11 cellular contexts compared by ENCODE assay signal in the genomic region with DNA sequence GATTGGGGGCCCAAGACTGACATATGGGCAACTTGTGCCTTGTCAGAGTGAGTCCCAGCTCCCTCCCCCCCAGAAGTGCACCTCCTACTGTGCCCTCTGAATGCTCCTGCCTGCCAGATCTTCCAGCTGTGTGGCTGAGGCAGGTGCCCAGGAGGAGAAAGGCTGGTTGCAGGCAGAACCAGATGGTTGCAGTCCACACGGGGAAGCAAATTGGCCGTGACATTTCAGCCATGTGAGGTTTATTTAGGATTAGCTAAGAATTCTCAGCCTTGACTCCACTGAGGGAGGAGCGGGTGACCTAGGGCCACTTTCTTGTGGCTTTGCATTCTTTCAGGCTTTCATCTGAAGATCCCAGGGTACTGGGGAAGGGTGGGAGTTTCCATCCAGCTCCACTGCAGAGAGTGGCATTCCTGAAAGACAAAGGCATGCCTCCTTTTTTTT. TPM values are rescaled to one million over a fixed set of nuclear protein-coding genes. Genes with fewer than 3 reads are reported as not detected.
DNase-seq lines count a peak whose midpoint lies in the region; ATAC-seq, FAIRE-seq and TF ChIP-seq lines count a peak whose summit lies in the region.
"Had no signal": no experiment of that assay in that cellular context is flagged by ENCODE, and none has a peak within 500 bp of the region (broad histone marks: within the 10 kb centered on the region; RNA-seq: fewer than 3 reads in every experiment).

No MANE protein-coding gene starts in this region.

- no peak for TF ChIP-seq CTCF in kidney epithelial cell (IDR thresholded peaks at IDR 0.05; ENCODE audit: insufficient read depth, low read length, poor library complexity, severe bottlenecking)
- TF ChIP-seq CTCF in PC-3 (conservative IDR thresholded peaks at IDR 0.05; ENCODE audit: low read depth, low read length), result no peak
- TF ChIP-seq CTCF in prostate gland (IDR thresholded peaks at IDR 0.05), result no peak

- POLR2A ChIA-PET in PC-3 (lab: Charles Lee; ENCODE audit: unreplicated experiment), result no interaction called here

- peaks cover 84% of the 10 kb centered on the region for H3K79me2 ChIP-seq in PC-3 (ENCODE audit: low read length)

- peak overlapping the region in 2 of 11 experiments; percentile 1 to 8; a peak in 2 of 22 replicates for H3K27ac ChIP-seq in BLaER1 treated with 17β-estradiol and CSF1 and Interleukin-3, amounts not matched to agents 10 nM and 100 nM
- H3K27ac ChIP-seq in SJCRH30 (peak overlapping the region; percentile 75), PC-3 (ENCODE audit: low read length) (no peak overlapping the region), prostate gland (no peak overlapping the region)
- H3K27ac ChIP-seq: body of pancreas had no signal

- H3K27me3 ChIP-seq in BLaER1 treated with 17β-estradiol and CSF1 and Interleukin-3, amounts not matched to agents 10 nM and 100 nM, result no peaks in the 10 kb centered on the region
- H3K27me3 ChIP-seq in SJCRH30 (no peaks in the 10 kb centered on the region), kidney epithelial cell (ENCODE audit: control insufficient read depth, insufficient read depth, low read length) (no peaks in the 10 kb centered on the region), PC-3 (ENCODE audit: low read length) (no peaks in the 10 kb centered on the region), prostate gland (replicated peaks; ENCODE audit: insufficient read depth) (no peaks in the 10 kb centered on the region)
- H3K27me3 ChIP-seq: body of pancreas had no signal

- H3K9me2 ChIP-seq in PC-3 (replicated peaks; ENCODE audit: low read length), result no peaks in the 10 kb centered on the region

- H3K4me2 ChIP-seq in BLaER1 treated with 17β-estradiol and CSF1 and Interleukin-3, amounts not matched to agents 10 nM and 100 nM, result peak overlapping the region in 10 of 11 experiments; percentile 20 to 93 (median 70); a peak in 17 of 22 replicates
- H3K4me2 ChIP-seq in PC-3 (ENCODE audit: low read length), result no peak overlapping the region

- H3K4me1 ChIP-seq in BLaER1 treated with 17β-estradiol and CSF1 and Interleukin-3, amounts not matched to agents 10 nM and 100 nM, result peaks cover 42 to 66% (median 63%) of the 10 kb centered on the region in 10 experiments
- H3K4me1 ChIP-seq in SJCRH30 (peaks cover 38% of the 10 kb centered on the region), PC-3 (ENCODE audit: insufficient read depth, low read length) (peaks cover 45% of the 10 kb centered on the region), prostate gland (replicated peaks) (peaks cover 14% of the 10 kb centered on the region)

- no peak overlapping the region for H3K4me3 ChIP-seq in BLaER1 treated with 17β-estradiol and CSF1 and Interleukin-3, amounts not matched to agents 10 nM and 100 nM
- H3K4me3 ChIP-seq in SJCRH30 (peak overlapping the region; percentile 30; the same call in 1 of the 2 replicates), kidney epithelial cell (ENCODE audit: low read depth, low read length) (no peak overlapping the region), PC-3 (ENCODE audit: low read length) (no peak overlapping the region), prostate gland (no peak overlapping the region)
- H3K4me3 ChIP-seq: body of pancreas had no signal

- no peak for FAIRE-seq in HTR-8/SVneo (lab: Jason Lieb, UNC)

- no peaks in the 10 kb centered on the region; a peak in 1 of 22 replicates for H3K36me3 ChIP-seq in BLaER1 treated with 17β-estradiol and CSF1 and Interleukin-3, amounts not matched to agents 10 nM and 100 nM
- H3K36me3 ChIP-seq in SJCRH30, result no peaks in the 10 kb centered on the region
- H3K36me3 ChIP-seq in kidney epithelial cell (ENCODE audit: control insufficient read depth, insufficient read depth, low read length), result no peaks in the 10 kb centered on the region
- H3K36me3 ChIP-seq in PC-3 (ENCODE audit: low read depth, low read length), result no peaks in the 10 kb centered on the region
- H3K36me3 ChIP-seq in prostate gland, result no peaks in the 10 kb centered on the region

- ATAC-seq in HG03095 (IDR thresholded peaks at IDR 0.05; ENCODE audit: unreplicated experiment) (no peak), PC-3 (no peak)
- ATAC-seq: body of pancreas had no signal

- H4K20me1 ChIP-seq in BLaER1 treated with 17β-estradiol and CSF1 and Interleukin-3, amounts not matched to agents 10 nM and 100 nM, result peaks cover 40 to 100% (median 84%) of the 10 kb centered on the region in 11 experiments
- H4K20me1 ChIP-seq in PC-3 (ENCODE audit: low read length), result no peaks in the 10 kb centered on the region

- no peak overlapping the region for H2AFZ ChIP-seq in PC-3 (ENCODE audit: low read length)

- BruUV-seq in PC-3 (replicated peaks; lab: Mats Ljungman, UMichigan), result no TSS peak

- intact Hi-C loops in PC-3 (cut with micrococcal nuclease), result no loop called here
- intact Hi-C loops in prostate gland (cut with DNase I), result loop anchor here (5.0 kb wide), 1 partner anchor 359 kb away; no protein-coding TSS in a partner anchor

- no peaks in the 10 kb centered on the region for H3K9me3 ChIP-seq in BLaER1 treated with 17β-estradiol and CSF1 and Interleukin-3, amounts not matched to agents 10 nM and 100 nM (replicated peaks in 1 of 11)
- H3K9me3 ChIP-seq in SJCRH30 (replicated peaks), result no peaks in the 10 kb centered on the region
- H3K9me3 ChIP-seq in PC-3 (ENCODE audit: low read length), result no peaks in the 10 kb centered on the region
- H3K9me3 ChIP-seq in prostate gland, result no peaks in the 10 kb centered on the region
- H3K9me3 ChIP-seq: body of pancreas had no signal

- CTCF ChIA-PET in PC-3 (lab: Charles Lee), result interaction anchor here (0.8 kb wide), 1 partner anchor 11 kb away, joined by 3 read pairs; no protein-coding TSS in a partner anchor

- WGBS in prostate gland, result 69% methylated on average over 3 of the region's 3 CpGs

- DNase-seq in HTR-8/SVneo (ENCODE audit: insufficient read length, low spot score), result peak; percentile 29
- DNase-seq in SJCRH30, result peak; percentile 96 to 98
- peak; percentile 75 for DNase-seq in kidney epithelial cell (ENCODE audit: low read depth)
- DNase-seq in PC-3, result no peak
- DNase-seq in prostate gland (ENCODE audit: low spot score), result no peak
- no peak for DNase-seq in RPMI8226
- DNase-seq: KG1, midbrain had no signal

- TF ChIP-seq POLR2A in prostate gland (IDR thresholded peaks at IDR 0.05), result no peak

- H3F3A ChIP-seq in PC-3 (ENCODE audit: low read length, unreplicated experiment), result peaks cover 19% of the 10 kb centered on the region

- H3K9ac ChIP-seq in BLaER1 treated with 17β-estradiol and CSF1 and Interleukin-3, amounts not matched to agents 10 nM and 100 nM, result peak overlapping the region in 1 of 11 experiments; percentile 15; a peak in 1 of 22 replicates
- no peak overlapping the region for H3K9ac ChIP-seq in PC-3 (ENCODE audit: low read length)

RNA-seq across cellular contexts. Expression of gene PEX14, which starts 33.8 kb away (rescaled TPM):
- total RNA-seq in SJCRH30 (2014; rRNA removed; shearing (Covaris generic)), result 14.6 and 16.3 TPM in 2 replicates
- total RNA-seq in kidney epithelial cell, result 24.9 and 27.4 TPM in 2 replicates
- total RNA-seq in PC-3 (2014; rRNA removed), result 24.9 and 32.1 TPM in 2 replicates
- total RNA-seq in prostate gland, result 10 to 100 TPM; 26.1 to 34.7 TPM

RNA-seq across cellular contexts. Expression of gene DFFA, which starts 36.2 kb away (rescaled TPM):
- total RNA-seq in SJCRH30 (2014; rRNA removed; shearing (Covaris generic)), result 84.7 and 85.6 TPM in 2 replicates
- total RNA-seq in kidney epithelial cell, result 67.0 and 68.4 TPM in 2 replicates
- total RNA-seq in PC-3 (2014; rRNA removed), result 46.7 and 52.0 TPM in 2 replicates
- total RNA-seq in prostate gland, result 10 to 100 TPM; 24.8 to 35.5 TPM

RNA-seq across cellular contexts. Expression of gene CORT, which starts 58.7 kb away (rescaled TPM):
- total RNA-seq in SJCRH30 (2014; rRNA removed; shearing (Covaris generic)), result 0.15 and 0.30 TPM in 2 replicates
- total RNA-seq in kidney epithelial cell (not detected in 2 replicates), PC-3 (2014; rRNA removed) (1.2 TPM in 1 of 2 replicates, not detected in the other), prostate gland (1 to 10 TPM; 1.1 to 1.4 TPM)
- total RNA-seq: body of pancreas had no signal

Comparison
In these comparisons a context has a peak if more than half of its experiments do, and no peak if none do; other contexts are left out.
1. DNase-seq: peak in HTR-8/SVneo (single experiment), SJCRH30 (2 of 2) and kidney epithelial cell (single experiment); none in PC-3 (single experiment), prostate gland (single experiment) and RPMI8226 (single experiment).